Comparison of ENCODE assay signal across 20 cellular contexts in the genomic region with DNA sequence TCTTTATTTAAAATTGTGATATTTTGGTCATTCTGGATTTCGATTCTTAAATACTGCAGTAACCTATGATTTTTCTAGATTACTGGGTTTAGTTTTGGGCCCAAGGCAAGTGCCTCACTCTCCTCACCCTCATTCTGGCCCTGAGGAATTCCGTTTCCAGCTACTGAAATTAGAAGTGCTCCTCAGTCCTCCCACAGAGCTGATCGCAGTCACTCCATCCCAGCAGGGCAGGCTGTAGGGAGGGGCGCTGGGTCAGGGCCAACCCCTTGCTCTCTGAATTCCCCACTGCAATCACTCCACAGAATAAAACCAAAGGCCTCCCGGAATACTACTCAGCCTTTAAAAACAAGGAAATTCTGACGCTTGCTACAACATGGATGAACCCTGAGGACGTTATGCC.
"Had no signal": no experiment of that assay in that cellular context is flagged by ENCODE, and none has a peak within 500 bp of the region (broad histone marks: within the 10 kb centered on the region; RNA-seq: fewer than 3 reads in every experiment).

No MANE protein-coding gene starts in this region.

- ATAC-seq: right cardiac atrium had no signal

- H3K36me3 ChIP-seq: brain microvascular endothelial cell, esophagus squamous epithelium, prostate gland, thyroid gland had no signal

- H3K27me3 ChIP-seq: brain microvascular endothelial cell, thyroid gland had no signal

- H3K9me3 ChIP-seq: esophagus squamous epithelium, prostate gland, thyroid gland had no signal

- H3K27ac ChIP-seq: brain microvascular endothelial cell, esophagus squamous epithelium, prostate gland, SK-N-MC, skin epidermis, thyroid gland had no signal

- DNase-seq: activated CD4-positive, alpha-beta T cell treated with anti-CD3 and anti-CD28 coated beads, Interleukin-2, amount 10 ng/mL, durations not matched to agents 7 days and 5 days; activated CD8-positive, alpha-beta memory T cell treated with anti-CD3 and anti-CD28 coated beads, Interleukin-2, amount 50 U/mL, for 4 hours; activated effector memory CD4-positive, alpha-beta T cell treated with Interleukin-2 at 50 U/mL for 16 hours; activated naive CD4-positive, alpha-beta T cell treated with anti-CD3 and anti-CD28 coated beads, Interleukin-2, amount 50 U/mL, for 16 hours; activated T-cell treated with anti-CD3 and anti-CD28 coated beads, Interleukin-2, amount 50 U/mL, for 48 hours; brain microvascular endothelial cell; cortex of kidney; effector CD4-positive, alpha-beta T cell; esophagus squamous epithelium; mammary epithelial cell; nephron progenitor cell; occipital lobe; stimulated activated CD4-positive, alpha-beta T cell treated with anti-CD3 and anti-CD28 coated beads, Interleukin-15, amount 100 ng/mL, for 24 hours; stimulated activated CD4-positive, alpha-beta T cell treated with anti-CD3 and anti-CD28 coated beads, Interleukin-2, amount 100 ng/mL, for 48 hours; thyroid gland had no signal

- H3K4me1 ChIP-seq: prostate gland had no signal

- FAIRE-seq: endothelial cell of umbilical vein had no signal

- H3K4me3 ChIP-seq: esophagus squamous epithelium, prostate gland, SK-N-MC, skin epidermis, thyroid gland had no signal
